Comparison of ENCODE assay signal across 1 cellular context in the genomic region with DNA sequence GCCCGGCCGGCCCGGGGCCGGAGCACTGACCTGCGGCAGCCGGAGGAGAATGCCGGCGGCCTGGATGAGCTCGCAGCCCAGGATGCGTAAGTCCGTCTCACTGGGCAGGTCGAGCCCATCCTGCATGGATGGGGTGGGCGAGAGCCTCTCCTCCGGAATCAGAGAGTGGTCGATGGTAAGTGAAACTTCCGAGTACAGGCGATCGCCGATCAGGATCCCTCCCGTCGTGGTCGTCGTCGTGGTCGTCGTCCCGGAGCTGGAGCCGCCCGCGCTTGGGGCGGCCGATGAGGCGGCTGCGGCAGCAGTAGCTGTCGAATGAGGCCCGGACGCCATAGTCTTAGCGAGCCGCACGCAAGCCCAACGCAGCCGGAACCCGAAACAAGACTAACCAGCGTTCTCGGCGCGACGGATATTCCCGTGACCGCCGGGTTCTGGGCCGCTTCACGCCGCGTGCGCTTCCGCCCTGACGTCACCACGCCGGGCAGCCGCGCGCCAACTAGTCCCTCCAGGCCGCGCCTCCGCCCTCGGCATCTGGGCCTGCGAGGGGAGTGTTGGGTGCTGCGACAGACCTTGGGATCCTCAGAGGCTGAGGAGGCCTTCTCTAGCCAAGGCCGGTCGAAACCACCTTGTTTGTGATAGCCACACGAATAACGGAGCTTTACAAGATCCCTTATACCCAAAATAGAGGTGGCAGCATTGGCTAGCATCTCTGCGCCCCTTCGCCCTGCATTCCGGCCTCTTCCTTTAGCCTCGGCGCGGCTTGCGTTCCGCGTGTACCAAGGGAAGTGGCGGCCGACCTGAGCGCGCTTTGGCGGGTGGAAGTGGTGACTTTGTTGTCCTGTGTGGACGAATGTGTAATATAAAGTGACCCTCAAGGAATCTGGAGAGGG.
TF ChIP-seq lines count a peak whose summit lies in the region.

A gene (minus strand): TSS at position 386 of the 890 bp plus-strand sequence. CDS start 53 bp downstream, at position 333.

TF ChIP-seq in K562, 482 proteins besides CTCF, POLR2A, EP300 and RAD21 (continued from another document and continues in another):
- TF ChIP-seq SMAD3 (CRISPR knock-in tag; conservative IDR thresholded peaks at IDR 0.05) (peak; percentile 56; the same call in 1 of the 2 replicates), FOXM1 (IDR thresholded peaks at IDR 0.05; ENCODE audit: low read depth) (no peak), FOXM1 (CRISPR knock-in tag; IDR thresholded peaks at IDR 0.05; ENCODE audit: low read depth) (peak; percentile 96), ZNF217 (CRISPR knock-in tag; IDR thresholded peaks at IDR 0.05) (0 out of 2 replicates have a peak, but pooled peaks have one; percentile 86), GTF2E2 (tag; IDR thresholded peaks at IDR 0.05) (peak; percentile 99), CEBPB (tag; IDR thresholded peaks at IDR 0.05) (no peak), HNRNPH1 (optimal IDR thresholded peaks at IDR 0.05; ENCODE audit: low read depth, low read length) (no peak), POLR2AphosphoS5 (IDR thresholded peaks at IDR 0.05; ENCODE audit: control insufficient read depth, insufficient read depth, low read depth, low read length) (peak; percentile 97), ZNF24 (IDR thresholded peaks at IDR 0.05) (peak; percentile 80), IRF2 (CRISPR knock-in tag; IDR thresholded peaks at IDR 0.05) (no peak; the same call in 1 of the 2 replicates), ZNF3 (CRISPR knock-in tag; IDR thresholded peaks at IDR 0.05) (no peak), FOXA3 (CRISPR knock-in tag; conservative IDR thresholded peaks at IDR 0.05 in 1 of 2, IDR thresholded peaks at IDR 0.05 in 1 of 2) (peak in 1 of 2 experiments; percentile 71; a peak in 1 of 4 replicates), ZSCAN29 (IDR thresholded peaks at IDR 0.05) (peak; percentile 69; the same call in 1 of the 2 replicates), RAD51 (IDR thresholded peaks at IDR 0.05; ENCODE audit: borderline replicate concordance, low read depth) (peak; percentile 29; the same call in 1 of the 2 replicates), ARHGAP35 (IDR thresholded peaks at IDR 0.05; ENCODE audit: partially characterized antibody) (peak; percentile 60), ZNF143 (CRISPR knock-in tag; IDR thresholded peaks at IDR 0.05) (peak; percentile 65; the same call in 1 of the 2 replicates), SAFB (IDR thresholded peaks at IDR 0.05; ENCODE audit: borderline replicate concordance, low read depth, low read length) (peak; percentile 99), ZNF134 (CRISPR knock-in tag; conservative IDR thresholded peaks at IDR 0.05) (no peak), CBFA2T2 (conservative IDR thresholded peaks at IDR 0.05) (no peak; the same call in 1 of the 2 replicates), SMC3 (conservative IDR thresholded peaks at IDR 0.05; ENCODE audit: insufficient read depth, low read depth, low read length) (0 out of 2 replicates have a peak, but pooled peaks have one; percentile 1), TAF7 (tag; IDR thresholded peaks at IDR 0.05) (peak; percentile 94), RHOXF2B (CRISPR knock-in tag; conservative IDR thresholded peaks at IDR 0.05) (no peak), SREBF1 (IDR thresholded peaks at IDR 0.05; ENCODE audit: borderline replicate concordance, low read depth, low read length) (no peak), ARID2 (IDR thresholded peaks at IDR 0.05) (peak; percentile 65), FOXK1 (CRISPR knock-in tag; IDR thresholded peaks at IDR 0.05; ENCODE audit: borderline replicate concordance) (peak; percentile 97; the same call in 1 of the 2 replicates), ZNF445 (CRISPR knock-in tag; IDR thresholded peaks at IDR 0.05; ENCODE audit: low read depth) (no peak)
- TF ChIP-seq, protein P1, sequence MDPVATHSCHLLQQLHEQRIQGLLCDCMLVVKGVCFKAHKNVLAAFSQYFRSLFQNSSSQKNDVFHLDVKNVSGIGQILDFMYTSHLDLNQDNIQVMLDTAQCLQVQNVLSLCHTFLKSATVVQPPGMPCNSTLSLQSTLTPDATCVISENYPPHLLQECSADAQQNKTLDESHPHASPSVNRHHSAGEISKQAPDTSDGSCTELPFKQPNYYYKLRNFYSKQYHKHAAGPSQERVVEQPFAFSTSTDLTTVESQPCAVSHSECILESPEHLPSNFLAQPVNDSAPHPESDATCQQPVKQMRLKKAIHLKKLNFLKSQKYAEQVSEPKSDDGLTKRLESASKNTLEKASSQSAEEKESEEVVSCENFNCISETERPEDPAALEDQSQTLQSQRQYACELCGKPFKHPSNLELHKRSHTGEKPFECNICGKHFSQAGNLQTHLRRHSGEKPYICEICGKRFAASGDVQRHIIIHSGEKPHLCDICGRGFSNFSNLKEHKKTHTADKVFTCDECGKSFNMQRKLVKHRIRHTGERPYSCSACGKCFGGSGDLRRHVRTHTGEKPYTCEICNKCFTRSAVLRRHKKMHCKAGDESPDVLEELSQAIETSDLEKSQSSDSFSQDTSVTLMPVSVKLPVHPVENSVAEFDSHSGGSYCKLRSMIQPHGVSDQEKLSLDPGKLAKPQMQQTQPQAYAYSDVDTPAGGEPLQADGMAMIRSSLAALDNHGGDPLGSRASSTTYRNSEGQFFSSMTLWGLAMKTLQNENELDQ (CRISPR knock-in tag; IDR thresholded peaks at IDR 0.05; ENCODE audit: borderline replicate concordance): peak; percentile 95; the same call in 1 of the 2 replicates
- TF ChIP-seq, protein P2, sequence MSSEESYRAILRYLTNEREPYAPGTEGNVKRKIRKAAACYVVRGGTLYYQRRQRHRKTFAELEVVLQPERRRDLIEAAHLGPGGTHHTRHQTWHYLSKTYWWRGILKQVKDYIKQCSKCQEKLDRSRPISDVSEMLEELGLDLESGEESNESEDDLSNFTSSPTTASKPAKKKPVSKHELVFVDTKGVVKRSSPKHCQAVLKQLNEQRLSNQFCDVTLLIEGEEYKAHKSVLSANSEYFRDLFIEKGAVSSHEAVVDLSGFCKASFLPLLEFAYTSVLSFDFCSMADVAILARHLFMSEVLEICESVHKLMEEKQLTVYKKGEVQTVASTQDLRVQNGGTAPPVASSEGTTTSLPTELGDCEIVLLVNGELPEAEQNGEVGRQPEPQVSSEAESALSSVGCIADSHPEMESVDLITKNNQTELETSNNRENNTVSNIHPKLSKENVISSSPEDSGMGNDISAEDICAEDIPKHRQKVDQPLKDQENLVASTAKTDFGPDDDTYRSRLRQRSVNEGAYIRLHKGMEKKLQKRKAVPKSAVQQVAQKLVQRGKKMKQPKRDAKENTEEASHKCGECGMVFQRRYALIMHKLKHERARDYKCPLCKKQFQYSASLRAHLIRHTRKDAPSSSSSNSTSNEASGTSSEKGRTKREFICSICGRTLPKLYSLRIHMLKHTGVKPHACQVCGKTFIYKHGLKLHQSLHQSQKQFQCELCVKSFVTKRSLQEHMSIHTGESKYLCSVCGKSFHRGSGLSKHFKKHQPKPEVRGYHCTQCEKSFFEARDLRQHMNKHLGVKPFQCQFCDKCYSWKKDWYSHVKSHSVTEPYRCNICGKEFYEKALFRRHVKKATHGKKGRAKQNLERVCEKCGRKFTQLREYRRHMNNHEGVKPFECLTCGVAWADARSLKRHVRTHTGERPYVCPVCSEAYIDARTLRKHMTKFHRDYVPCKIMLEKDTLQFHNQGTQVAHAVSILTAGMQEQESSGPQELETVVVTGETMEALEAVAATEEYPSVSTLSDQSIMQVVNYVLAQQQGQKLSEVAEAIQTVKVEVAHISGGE (CRISPR knock-in tag; IDR thresholded peaks at IDR 0.05): peak in 2 of 3 experiments; percentile 76 to 97; a peak in 4 of 6 replicates
- TF ChIP-seq, protein P3, sequence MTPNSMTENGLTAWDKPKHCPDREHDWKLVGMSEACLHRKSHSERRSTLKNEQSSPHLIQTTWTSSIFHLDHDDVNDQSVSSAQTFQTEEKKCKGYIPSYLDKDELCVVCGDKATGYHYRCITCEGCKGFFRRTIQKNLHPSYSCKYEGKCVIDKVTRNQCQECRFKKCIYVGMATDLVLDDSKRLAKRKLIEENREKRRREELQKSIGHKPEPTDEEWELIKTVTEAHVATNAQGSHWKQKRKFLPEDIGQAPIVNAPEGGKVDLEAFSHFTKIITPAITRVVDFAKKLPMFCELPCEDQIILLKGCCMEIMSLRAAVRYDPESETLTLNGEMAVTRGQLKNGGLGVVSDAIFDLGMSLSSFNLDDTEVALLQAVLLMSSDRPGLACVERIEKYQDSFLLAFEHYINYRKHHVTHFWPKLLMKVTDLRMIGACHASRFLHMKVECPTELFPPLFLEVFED (CRISPR knock-in tag; conservative IDR thresholded peaks at IDR 0.05): no peak; the same call in 1 of the 2 replicates
- TF ChIP-seq, protein P4, sequence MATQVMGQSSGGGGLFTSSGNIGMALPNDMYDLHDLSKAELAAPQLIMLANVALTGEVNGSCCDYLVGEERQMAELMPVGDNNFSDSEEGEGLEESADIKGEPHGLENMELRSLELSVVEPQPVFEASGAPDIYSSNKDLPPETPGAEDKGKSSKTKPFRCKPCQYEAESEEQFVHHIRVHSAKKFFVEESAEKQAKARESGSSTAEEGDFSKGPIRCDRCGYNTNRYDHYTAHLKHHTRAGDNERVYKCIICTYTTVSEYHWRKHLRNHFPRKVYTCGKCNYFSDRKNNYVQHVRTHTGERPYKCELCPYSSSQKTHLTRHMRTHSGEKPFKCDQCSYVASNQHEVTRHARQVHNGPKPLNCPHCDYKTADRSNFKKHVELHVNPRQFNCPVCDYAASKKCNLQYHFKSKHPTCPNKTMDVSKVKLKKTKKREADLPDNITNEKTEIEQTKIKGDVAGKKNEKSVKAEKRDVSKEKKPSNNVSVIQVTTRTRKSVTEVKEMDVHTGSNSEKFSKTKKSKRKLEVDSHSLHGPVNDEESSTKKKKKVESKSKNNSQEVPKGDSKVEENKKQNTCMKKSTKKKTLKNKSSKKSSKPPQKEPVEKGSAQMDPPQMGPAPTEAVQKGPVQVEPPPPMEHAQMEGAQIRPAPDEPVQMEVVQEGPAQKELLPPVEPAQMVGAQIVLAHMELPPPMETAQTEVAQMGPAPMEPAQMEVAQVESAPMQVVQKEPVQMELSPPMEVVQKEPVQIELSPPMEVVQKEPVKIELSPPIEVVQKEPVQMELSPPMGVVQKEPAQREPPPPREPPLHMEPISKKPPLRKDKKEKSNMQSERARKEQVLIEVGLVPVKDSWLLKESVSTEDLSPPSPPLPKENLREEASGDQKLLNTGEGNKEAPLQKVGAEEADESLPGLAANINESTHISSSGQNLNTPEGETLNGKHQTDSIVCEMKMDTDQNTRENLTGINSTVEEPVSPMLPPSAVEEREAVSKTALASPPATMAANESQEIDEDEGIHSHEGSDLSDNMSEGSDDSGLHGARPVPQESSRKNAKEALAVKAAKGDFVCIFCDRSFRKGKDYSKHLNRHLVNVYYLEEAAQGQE (CRISPR knock-in tag; IDR thresholded peaks at IDR 0.05; ENCODE audit: low read depth): peak; percentile 75; the same call in 1 of the 2 replicates
- TF ChIP-seq, protein P5, sequence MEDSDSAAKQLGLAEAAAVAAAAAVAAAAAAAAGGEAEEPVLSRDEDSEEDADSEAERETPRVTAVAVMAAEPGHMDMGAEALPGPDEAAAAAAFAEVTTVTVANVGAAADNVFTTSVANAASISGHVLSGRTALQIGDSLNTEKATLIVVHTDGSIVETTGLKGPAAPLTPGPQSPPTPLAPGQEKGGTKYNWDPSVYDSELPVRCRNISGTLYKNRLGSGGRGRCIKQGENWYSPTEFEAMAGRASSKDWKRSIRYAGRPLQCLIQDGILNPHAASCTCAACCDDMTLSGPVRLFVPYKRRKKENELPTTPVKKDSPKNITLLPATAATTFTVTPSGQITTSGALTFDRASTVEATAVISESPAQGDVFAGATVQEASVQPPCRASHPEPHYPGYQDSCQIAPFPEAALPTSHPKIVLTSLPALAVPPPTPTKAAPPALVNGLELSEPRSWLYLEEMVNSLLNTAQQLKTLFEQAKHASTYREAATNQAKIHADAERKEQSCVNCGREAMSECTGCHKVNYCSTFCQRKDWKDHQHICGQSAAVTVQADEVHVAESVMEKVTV (CRISPR knock-in tag; IDR thresholded peaks at IDR 0.05): peak; percentile 29; the same call in 1 of the 2 replicates
- TF ChIP-seq, protein P6, sequence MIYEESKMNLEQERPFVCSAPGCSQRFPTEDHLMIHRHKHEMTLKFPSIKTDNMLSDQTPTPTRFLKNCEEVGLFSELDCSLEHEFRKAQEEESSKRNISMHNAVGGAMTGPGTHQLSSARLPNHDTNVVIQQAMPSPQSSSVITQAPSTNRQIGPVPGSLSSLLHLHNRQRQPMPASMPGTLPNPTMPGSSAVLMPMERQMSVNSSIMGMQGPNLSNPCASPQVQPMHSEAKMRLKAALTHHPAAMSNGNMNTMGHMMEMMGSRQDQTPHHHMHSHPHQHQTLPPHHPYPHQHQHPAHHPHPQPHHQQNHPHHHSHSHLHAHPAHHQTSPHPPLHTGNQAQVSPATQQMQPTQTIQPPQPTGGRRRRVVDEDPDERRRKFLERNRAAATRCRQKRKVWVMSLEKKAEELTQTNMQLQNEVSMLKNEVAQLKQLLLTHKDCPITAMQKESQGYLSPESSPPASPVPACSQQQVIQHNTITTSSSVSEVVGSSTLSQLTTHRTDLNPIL (CRISPR knock-in tag; IDR thresholded peaks at IDR 0.05): peak; percentile 70; the same call in 1 of the 2 replicates
- TF ChIP-seq, protein P7, sequence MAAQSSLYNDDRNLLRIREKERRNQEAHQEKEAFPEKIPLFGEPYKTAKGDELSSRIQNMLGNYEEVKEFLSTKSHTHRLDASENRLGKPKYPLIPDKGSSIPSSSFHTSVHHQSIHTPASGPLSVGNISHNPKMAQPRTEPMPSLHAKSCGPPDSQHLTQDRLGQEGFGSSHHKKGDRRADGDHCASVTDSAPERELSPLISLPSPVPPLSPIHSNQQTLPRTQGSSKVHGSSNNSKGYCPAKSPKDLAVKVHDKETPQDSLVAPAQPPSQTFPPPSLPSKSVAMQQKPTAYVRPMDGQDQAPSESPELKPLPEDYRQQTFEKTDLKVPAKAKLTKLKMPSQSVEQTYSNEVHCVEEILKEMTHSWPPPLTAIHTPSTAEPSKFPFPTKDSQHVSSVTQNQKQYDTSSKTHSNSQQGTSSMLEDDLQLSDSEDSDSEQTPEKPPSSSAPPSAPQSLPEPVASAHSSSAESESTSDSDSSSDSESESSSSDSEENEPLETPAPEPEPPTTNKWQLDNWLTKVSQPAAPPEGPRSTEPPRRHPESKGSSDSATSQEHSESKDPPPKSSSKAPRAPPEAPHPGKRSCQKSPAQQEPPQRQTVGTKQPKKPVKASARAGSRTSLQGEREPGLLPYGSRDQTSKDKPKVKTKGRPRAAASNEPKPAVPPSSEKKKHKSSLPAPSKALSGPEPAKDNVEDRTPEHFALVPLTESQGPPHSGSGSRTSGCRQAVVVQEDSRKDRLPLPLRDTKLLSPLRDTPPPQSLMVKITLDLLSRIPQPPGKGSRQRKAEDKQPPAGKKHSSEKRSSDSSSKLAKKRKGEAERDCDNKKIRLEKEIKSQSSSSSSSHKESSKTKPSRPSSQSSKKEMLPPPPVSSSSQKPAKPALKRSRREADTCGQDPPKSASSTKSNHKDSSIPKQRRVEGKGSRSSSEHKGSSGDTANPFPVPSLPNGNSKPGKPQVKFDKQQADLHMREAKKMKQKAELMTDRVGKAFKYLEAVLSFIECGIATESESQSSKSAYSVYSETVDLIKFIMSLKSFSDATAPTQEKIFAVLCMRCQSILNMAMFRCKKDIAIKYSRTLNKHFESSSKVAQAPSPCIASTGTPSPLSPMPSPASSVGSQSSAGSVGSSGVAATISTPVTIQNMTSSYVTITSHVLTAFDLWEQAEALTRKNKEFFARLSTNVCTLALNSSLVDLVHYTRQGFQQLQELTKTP (IDR thresholded peaks at IDR 0.05; ENCODE audit: low read depth in 1 of 2, partially characterized antibody in 2 of 2): peak; percentile 77 to 87
- TF ChIP-seq, protein P8, sequence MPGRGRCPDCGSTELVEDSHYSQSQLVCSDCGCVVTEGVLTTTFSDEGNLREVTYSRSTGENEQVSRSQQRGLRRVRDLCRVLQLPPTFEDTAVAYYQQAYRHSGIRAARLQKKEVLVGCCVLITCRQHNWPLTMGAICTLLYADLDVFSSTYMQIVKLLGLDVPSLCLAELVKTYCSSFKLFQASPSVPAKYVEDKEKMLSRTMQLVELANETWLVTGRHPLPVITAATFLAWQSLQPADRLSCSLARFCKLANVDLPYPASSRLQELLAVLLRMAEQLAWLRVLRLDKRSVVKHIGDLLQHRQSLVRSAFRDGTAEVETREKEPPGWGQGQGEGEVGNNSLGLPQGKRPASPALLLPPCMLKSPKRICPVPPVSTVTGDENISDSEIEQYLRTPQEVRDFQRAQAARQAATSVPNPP (IDR thresholded peaks at IDR 0.05; ENCODE audit: borderline replicate concordance, insufficient read depth, insufficient read length): no peak
